10 cellular contexts compared by ENCODE assay signal in the genomic region with DNA sequence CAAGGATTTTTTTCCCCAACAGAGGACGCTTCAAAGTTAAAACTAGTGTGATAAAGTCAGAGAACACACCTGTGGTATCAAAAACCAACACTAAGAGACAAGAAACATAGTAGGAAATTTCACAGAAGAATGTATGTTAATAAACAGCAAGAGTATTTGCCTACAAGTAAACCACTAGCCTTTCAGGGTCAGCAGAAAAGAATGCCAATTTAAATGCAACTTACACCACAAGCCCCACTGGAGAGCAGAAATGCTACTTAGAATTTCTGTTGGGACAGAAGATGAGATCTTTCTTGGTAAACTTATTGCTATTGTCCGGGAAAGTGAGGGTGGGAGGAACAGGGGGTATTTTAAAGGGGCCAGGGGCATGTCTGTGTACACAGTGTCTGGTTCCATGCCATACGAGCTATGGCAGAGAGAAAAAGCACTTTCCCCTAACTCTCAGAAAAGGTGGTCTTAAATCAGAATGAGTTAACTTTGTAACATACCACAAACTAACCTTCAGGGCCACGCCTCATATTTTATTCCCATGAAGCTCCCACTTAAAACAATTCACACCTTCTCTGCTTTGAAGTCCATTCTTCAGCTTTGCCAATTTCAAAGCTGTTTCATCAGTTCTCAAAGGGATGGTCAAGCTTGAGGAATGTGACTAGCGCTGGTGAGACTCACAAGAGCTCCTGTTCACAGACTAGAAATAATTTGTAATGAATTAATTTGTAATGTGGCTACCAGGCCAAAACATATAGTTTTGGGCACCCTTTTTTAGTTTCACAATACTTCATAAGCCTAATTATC.
A peak's percentile ranks its signal among the peaks of the same experiment; 100 is the strongest.
DNase-seq lines count a peak whose midpoint lies in the region; ATAC-seq and TF ChIP-seq lines count a peak whose summit lies in the region.
"Had no signal": no experiment of that assay in that cellular context is flagged by ENCODE, and none has a peak within 500 bp of the region (broad histone marks: within the 10 kb centered on the region; RNA-seq: fewer than 3 reads in every experiment).

No MANE protein-coding gene starts in this region.

- peaks cover 18% of the 10 kb centered on the region for H3K36me3 ChIP-seq in CD4-positive, CD25-positive, alpha-beta regulatory T cell (ENCODE audit: control insufficient read depth, insufficient read depth, low read length)
- 0 out of 2 replicates have a peak, but pooled peaks cover 2% of the 10 kb centered on the region for H3K36me3 ChIP-seq in HAP-1 (replicated peaks)

- peaks cover 38 to 95% (median 82%) of the 10 kb centered on the region in 4 donors for H3K4me1 Mint-ChIP-seq in CD4-positive, CD25-positive, alpha-beta regulatory T cell
- peaks cover 69 to 99% (median 97%) of the 10 kb centered on the region in 3 donors for H3K4me1 Mint-ChIP-seq in naive B cell

- H3K27ac Mint-ChIP-seq in CD4-positive, CD25-positive, alpha-beta regulatory T cell, result peak overlapping the region; percentile 47 to 96 (median 72)
- H3K27ac Mint-ChIP-seq in naive B cell, result peak overlapping the region; percentile 87 to 98 (median 95)

- no peaks in the 10 kb centered on the region for H3K27me3 Mint-ChIP-seq in CD4-positive, CD25-positive, alpha-beta regulatory T cell
- no peaks in the 10 kb centered on the region for H3K27me3 Mint-ChIP-seq in naive B cell

- peak overlapping the region; percentile 33 for H3K4me3 ChIP-seq in CD4-positive, CD25-positive, alpha-beta regulatory T cell (ENCODE audit: low read depth, low read length)
- H3K4me3 ChIP-seq in coronary artery (no peak overlapping the region), HAP-1 (no peak overlapping the region)

- H3K27me3 ChIP-seq in CD4-positive, CD25-positive, alpha-beta regulatory T cell (ENCODE audit: control insufficient read depth, insufficient read depth, low read length), result no peaks in the 10 kb centered on the region
- H3K27me3 ChIP-seq in HAP-1 (ENCODE audit: low read depth), result no peaks in the 10 kb centered on the region

- peak overlapping the region in 1 of 4 donors; percentile 40 for H3K4me3 Mint-ChIP-seq in CD4-positive, CD25-positive, alpha-beta regulatory T cell
- peak overlapping the region in 6 of 8 donors; percentile 3 to 87 (median 54) for H3K4me3 Mint-ChIP-seq in naive B cell

- peaks cover 20% of the 10 kb centered on the region for H3K36me3 Mint-ChIP-seq in CD4-positive, CD25-positive, alpha-beta regulatory T cell
- no peaks in the 10 kb centered on the region for H3K36me3 Mint-ChIP-seq in naive B cell

- no peak for TF ChIP-seq CTCF in coronary artery (IDR thresholded peaks at IDR 0.05)

- no peak for DNase-seq in CD4-positive, CD25-positive, alpha-beta regulatory T cell
- DNase-seq in NCI-H226, result peak; percentile 83
- DNase-seq in coronary artery (ENCODE audit: low spot score), result no peak
- no peak for DNase-seq in naive B cell
- DNase-seq in HAP-1 (ENCODE audit: low spot score in 2 of 2), result no peak
- DNase-seq in NCI-H2171 treated with DMSO at 0.1 percent for 48 hours (lab: John Stamatoyannopoulos, UW), result no peak
- no peak for DNase-seq in MV-4-11 (lab: John Stamatoyannopoulos, UW)
- DNase-seq: kidney; stimulated activated naive CD8-positive, alpha-beta T cell treated with anti-CD3 and anti-CD28 coated beads, Interleukin-15, Interleukin-2, amounts not matched to agents 100 U/mL and 50 U/mL, for 24 hours had no signal

- no peaks in the 10 kb centered on the region for H3K9me3 ChIP-seq in CD4-positive, CD25-positive, alpha-beta regulatory T cell (ENCODE audit: control insufficient read depth in 2 of 2, low read length in 2 of 2)
- no peaks in the 10 kb centered on the region for H3K9me3 ChIP-seq in HAP-1

- in situ Hi-C loops in HAP-1 (cut with MboI; ENCODE audit: low sequenced_read_pairs), result no loop called here

- peak overlapping the region; percentile 73 for H3K27ac ChIP-seq in CD4-positive, CD25-positive, alpha-beta regulatory T cell (ENCODE audit: insufficient read depth, low read length, poor library complexity, severe bottlenecking)
- peak overlapping the region; percentile 60 to 80 for H3K27ac ChIP-seq in coronary artery

- ATAC-seq in CD4-positive, CD25-positive, alpha-beta regulatory T cell (ENCODE audit: low read depth in 2 of 2), result no peak
- ATAC-seq in naive B cell (ENCODE audit: low read depth in 2 of 2), result no peak
- ATAC-seq in GM18867 (IDR thresholded peaks at IDR 0.05; ENCODE audit: unreplicated experiment), result no peak

- no peaks in the 10 kb centered on the region for H3K9me3 Mint-ChIP-seq in CD4-positive, CD25-positive, alpha-beta regulatory T cell
- H3K9me3 Mint-ChIP-seq in naive B cell, result peaks cover 0 to 4% (median 0%) of the 10 kb centered on the region in 7 donors

- H3K4me1 ChIP-seq in CD4-positive, CD25-positive, alpha-beta regulatory T cell (ENCODE audit: control insufficient read depth, insufficient read depth, low read length, poor library complexity, severe bottlenecking), result peaks cover 60% of the 10 kb centered on the region
- H3K4me1 ChIP-seq in HAP-1, result peaks cover 38% of the 10 kb centered on the region
